In genomic region chr11:1037506-1038055, GRCh38 we compare ENCODE assay signal across 37 cellular contexts. TPM values are rescaled to one million over a fixed set of nuclear protein-coding genes. Genes with fewer than 3 reads are reported as not detected.
"Had no signal": no experiment of that assay in that cellular context is flagged by ENCODE, and none has a peak within 500 bp of the region (broad histone marks: within the 10 kb centered on the region; RNA-seq: fewer than 3 reads in every experiment).

No MANE protein-coding gene starts in this region.

- ATAC-seq: activated CD8-positive, alpha-beta T cell treated with anti-CD3 and anti-CD28 coated beads for 36 hours; activated naive CD4-positive, alpha-beta T cell treated with anti-CD3 and anti-CD28 coated beads, Interleukin-2, amount 50 U/mL, for 72 hours; activated T-cell treated with anti-CD3 and anti-CD28 coated beads, Interleukin-2, amount 50 U/mL, for 4 hours; activated T-cell treated with anti-CD3 and anti-CD28 coated beads, Interleukin-2, amount 50 U/mL, for 72 hours; activated T-helper 17 cell treated with anti-CD3 and anti-CD28 coated beads, Interleukin-2, amount 50 U/mL, for 72 hours had no signal

- FAIRE-seq: astrocyte, bronchial epithelial cell, TTC549 had no signal

- H3K4me3 ChIP-seq: adrenal gland, cardiac muscle cell had no signal

- H3K9me3 ChIP-seq: adrenal gland had no signal

- H3K27me3 ChIP-seq: cardiac muscle cell had no signal

- H3K36me3 ChIP-seq: adrenal gland, cardiac muscle cell had no signal

- DNase-seq: activated B cell treated with CpG ODN at 0.5 μM for 24 hours; activated CD4-positive, alpha-beta memory T cell treated with anti-CD3 and anti-CD28 coated beads for 36 hours; activated CD4-positive, alpha-beta T cell treated with anti-CD3 and anti-CD28 coated beads for 4 hours; activated CD4-positive, alpha-beta T cell treated with anti-CD3 and anti-CD28 coated beads, Interleukin-2, amount 10 ng/mL, durations not matched to agents 24 days and 14 days; activated CD4-positive, alpha-beta T cell treated with anti-CD3 and anti-CD28 coated beads, Interleukin-2, amount 50 U/mL, for 1 hour; activated CD4-positive, alpha-beta T cell treated with anti-CD3 and anti-CD28 coated beads, Interleukin-2, amount 50 U/mL, for 4 hours; activated CD4-positive, CD25-positive, alpha-beta regulatory T cell treated with anti-CD3 and anti-CD28 coated beads, Interleukin-2, amount 50 U/mL, for 72 hours; activated CD8-positive, alpha-beta memory T cell treated with anti-CD3 and anti-CD28 coated beads, Interleukin-2, amount 50 U/mL, for 4 hours; activated CD8-positive, alpha-beta T cell treated with anti-CD3 and anti-CD28 coated beads for 36 hours; activated effector memory CD4-positive, alpha-beta T cell treated with anti-CD3 and anti-CD28 coated beads, Interleukin-2, amount 50 U/mL, for 16 hours; activated gamma-delta T cell treated with Interleukin-2 at 50 U/mL for 16 hours; activated naive CD4-positive, alpha-beta T cell; activated naive CD4-positive, alpha-beta T cell treated with anti-CD3 and anti-CD28 coated beads for 36 hours; activated naive CD4-positive, alpha-beta T cell treated with anti-CD3 and anti-CD28 coated beads, Interleukin-2, amount 50 U/mL, for 16 hours; activated naive CD8-positive, alpha-beta T cell treated with anti-CD3 and anti-CD28 coated beads for 36 hours; activated T-cell treated with anti-CD3 and anti-CD28 coated beads for 4 hours; activated T-cell treated with anti-CD3 and anti-CD28 coated beads, Interleukin-2, amount 50 U/mL, for 1 hour; activated T-cell treated with anti-CD3 and anti-CD28 coated beads, Interleukin-2, amount 50 U/mL, for 4 hours; activated T-cell treated with anti-CD3 and anti-CD28 coated beads, Interleukin-2, amount 50 U/mL, for 72 hours; adrenal gland; amniotic stem cell; aorta; caudate nucleus; cerebellar nuclear complex; T-helper 1 cell; T-helper 2 cell; T-helper 9 cell had no signal

- H3K27ac ChIP-seq: adrenal gland, cardiac muscle cell, VCaP had no signal

RNA-seq across cellular contexts. Expression of gene MUC6, which starts 1.1 kb away (rescaled TPM):
- total RNA-seq: activated B cell treated with CpG ODN at 0.5 μM for 24 hours; activated CD4-positive, alpha-beta memory T cell treated with anti-CD3 and anti-CD28 coated beads for 36 hours; activated CD4-positive, alpha-beta T cell treated with anti-CD3 and anti-CD28 coated beads, Interleukin-2, amount 10 ng/mL, durations not matched to agents 24 days and 14 days; activated CD8-positive, alpha-beta memory T cell treated with anti-CD3 and anti-CD28 coated beads for 36 hours; activated CD8-positive, alpha-beta T cell treated with anti-CD3 and anti-CD28 coated beads for 36 hours; activated naive CD4-positive, alpha-beta T cell treated with anti-CD3 and anti-CD28 coated beads for 36 hours; activated naive CD4-positive, alpha-beta T cell treated with anti-CD3 and anti-CD28 coated beads, Interleukin-2, amount 50 U/mL, for 72 hours; activated naive CD8-positive, alpha-beta T cell treated with anti-CD3 and anti-CD28 coated beads for 36 hours; activated T-cell treated with anti-CD3 and anti-CD28 coated beads, Interleukin-2, amount 50 U/mL, for 72 hours; activated T-helper 1 cell treated with anti-CD3 and anti-CD28 coated beads, Interleukin-12 subunit alpha, Interleukin-12 subunit beta, Interleukin-2, Interleukin-4 antibody, amounts not matched to agents 30 ng/mL and 10 ng/mL and 1 ng/mL, durations not matched to agents 14 hours and 24 hours and 36 hours; activated T-helper 17 cell treated with anti-CD3 and anti-CD28 coated beads, Interleukin-2, amount 50 U/mL, for 72 hours; aorta; astrocyte; bronchial epithelial cell; cardiac muscle cell; chondrocyte had no signal
- polyA plus RNA-seq: cardiac muscle cell had no signal

RNA-seq across cellular contexts. Expression of gene MUC2, which starts 37.1 kb away (rescaled TPM):
- total RNA-seq: activated B cell treated with CpG ODN at 0.5 μM for 24 hours; activated CD4-positive, alpha-beta memory T cell treated with anti-CD3 and anti-CD28 coated beads for 36 hours; activated CD4-positive, alpha-beta T cell treated with anti-CD3 and anti-CD28 coated beads, Interleukin-2, amount 10 ng/mL, durations not matched to agents 24 days and 14 days; activated CD8-positive, alpha-beta memory T cell treated with anti-CD3 and anti-CD28 coated beads for 36 hours; activated CD8-positive, alpha-beta T cell treated with anti-CD3 and anti-CD28 coated beads for 36 hours; activated naive CD4-positive, alpha-beta T cell treated with anti-CD3 and anti-CD28 coated beads for 36 hours; activated naive CD4-positive, alpha-beta T cell treated with anti-CD3 and anti-CD28 coated beads, Interleukin-2, amount 50 U/mL, for 72 hours; activated naive CD8-positive, alpha-beta T cell treated with anti-CD3 and anti-CD28 coated beads for 36 hours; activated T-cell treated with anti-CD3 and anti-CD28 coated beads, Interleukin-2, amount 50 U/mL, for 72 hours; activated T-helper 1 cell treated with anti-CD3 and anti-CD28 coated beads, Interleukin-12 subunit alpha, Interleukin-12 subunit beta, Interleukin-2, Interleukin-4 antibody, amounts not matched to agents 30 ng/mL and 10 ng/mL and 1 ng/mL, durations not matched to agents 14 hours and 24 hours and 36 hours; activated T-helper 17 cell treated with anti-CD3 and anti-CD28 coated beads, Interleukin-2, amount 50 U/mL, for 72 hours; astrocyte; bronchial epithelial cell; chondrocyte had no signal
- polyA plus RNA-seq: cardiac muscle cell had no signal
